In genomic region chr5:34570721-34571379, GRCh38 we compare ENCODE assay signal across 16 cellular contexts.
A peak's percentile ranks its signal among the peaks of the same experiment; 100 is the strongest.
DNase-seq lines count a peak whose midpoint lies in the region; ATAC-seq, FAIRE-seq and TF ChIP-seq lines count a peak whose summit lies in the region.
"Had no signal": no experiment of that assay in that cellular context is flagged by ENCODE, and none has a peak within 500 bp of the region (broad histone marks: within the 10 kb centered on the region; RNA-seq: fewer than 3 reads in every experiment).

No MANE protein-coding gene starts in this region.

- no peaks in the 10 kb centered on the region for H3K36me3 ChIP-seq in GM12878 (ENCODE audit: control insufficient read depth in 2 of 2, insufficient read depth in 2 of 2, low read length in 1 of 2)
- no peaks in the 10 kb centered on the region for H3K36me3 ChIP-seq in hepatocyte (replicated peaks; ENCODE audit: insufficient read depth, low read depth)
- H3K36me3 ChIP-seq: BE2C had no signal

- no peak for TF ChIP-seq CTCF in A549 (IDR thresholded peaks at IDR 0.05)
- no peak for TF ChIP-seq CTCF in GM12878 (IDR thresholded peaks at IDR 0.05 in 2 of 3, conservative IDR thresholded peaks at IDR 0.05 in 1 of 3; ENCODE audit: control insufficient read depth in 2 of 3, extremely low read depth in 1 of 3, insufficient read depth in 1 of 3, low read depth in 3 of 3, low read length in 3 of 3)
- no peak for TF ChIP-seq CTCF in hepatocyte (IDR thresholded peaks at IDR 0.05; ENCODE audit: poor library complexity)
- TF ChIP-seq CTCF in CD4-positive, alpha-beta T cell (IDR thresholded peaks at IDR 0.05), result no peak

- H3K27ac ChIP-seq in A549 (peak overlapping the region; percentile 26 to 63; a peak in 5 of 6 replicates), GM12878 (ENCODE audit: control insufficient read depth, insufficient read depth) (no peak overlapping the region), hepatocyte (peak overlapping the region; percentile 52)
- H3K27ac ChIP-seq in CD4-positive, alpha-beta T cell (ENCODE audit: low read depth, low read length), result no peak overlapping the region

- CTCF ChIA-PET in A549 (lab: Yijun Ruan, JAX), result interaction anchor here (0.6 to 1.2 kb wide), 3 partner anchors 10 to 20 kb away, joined by 3 read pairs; no protein-coding TSS in a partner anchor
- CTCF ChIA-PET in GM12878 (lab: Yijun Ruan, JAX), result no interaction called here
- CTCF ChIA-PET in CD4-positive, alpha-beta T cell (lab: Charles Lee), result no interaction called here

- H3K9me3 ChIP-seq in A549 (no peaks in the 10 kb centered on the region), GM12878 (replicated peaks; ENCODE audit: control insufficient read depth, insufficient read depth, low read length) (no peaks in the 10 kb centered on the region), hepatocyte (ENCODE audit: low read depth) (no peaks in the 10 kb centered on the region)
- H3K9me3 ChIP-seq in CD4-positive, alpha-beta T cell (ENCODE audit: control insufficient read depth, low read length), result no peaks in the 10 kb centered on the region
- H3K9me3 ChIP-seq: BE2C had no signal

- H3K9me2 ChIP-seq in hepatocyte (replicated peaks; ENCODE audit: insufficient read depth), result no peaks in the 10 kb centered on the region

- TF ChIP-seq POLR2A in A549 (IDR thresholded peaks at IDR 0.05; ENCODE audit: low read length), result no peak
- no peak for TF ChIP-seq POLR2A in GM12878 (IDR thresholded peaks at IDR 0.05; ENCODE audit: low read depth, low read length)

- intact Hi-C loops in GM12878 (cut with micrococcal nuclease; ENCODE audit: unreplicated experiment), result no loop called here
- intact Hi-C loops in CD4-positive, alpha-beta T cell (cut with DNase I, micrococcal nuclease), result no loop called here

- H3K4me3 Mint-ChIP-seq in CD4-positive, alpha-beta T cell, result no peak overlapping the region
- H3K4me3 Mint-ChIP-seq: activated CD4-positive, alpha-beta memory T cell treated with anti-CD3 and anti-CD28 coated beads for 36 hours; T-helper 1 cell treated with Interleukin-12 subunit alpha and Interleukin-12 subunit beta and Interleukin-4 antibody, amounts not matched to agents 30 μg/mL and 1 μg/mL, for 36 hours had no signal

- TF ChIP-seq RAD21 in A549 (conservative IDR thresholded peaks at IDR 0.05 in 1 of 2, IDR thresholded peaks at IDR 0.05 in 1 of 2) (no peak), GM12878 (IDR thresholded peaks at IDR 0.05; ENCODE audit: insufficient read depth, low read depth, low read length) (no peak)

- H3K9me3 Mint-ChIP-seq in CD4-positive, alpha-beta T cell, result no peaks in the 10 kb centered on the region
- H3K9me3 Mint-ChIP-seq: activated CD4-positive, alpha-beta memory T cell treated with anti-CD3 and anti-CD28 coated beads for 36 hours; T-helper 1 cell treated with Interleukin-12 subunit alpha and Interleukin-12 subunit beta and Interleukin-4 antibody, amounts not matched to agents 30 μg/mL and 1 μg/mL, for 36 hours had no signal

- no peak for FAIRE-seq in A549 (lab: Jason Lieb, UNC)
- FAIRE-seq in GM12878 (lab: Jason Lieb, UNC), result peak; percentile 7
- FAIRE-seq: urothelium cell line had no signal

- no peaks in the 10 kb centered on the region for H3K4me1 Mint-ChIP-seq in CD4-positive, alpha-beta T cell (ENCODE audit: low read depth)

- no peak for TF ChIP-seq EP300 in A549 (IDR thresholded peaks at IDR 0.05)
- TF ChIP-seq EP300 in GM12878 (IDR thresholded peaks at IDR 0.05; ENCODE audit: borderline replicate concordance in 1 of 2, control insufficient read depth in 1 of 2, low read depth in 2 of 2, low read length in 2 of 2), result no peak

- H3K9ac ChIP-seq in GM12878 (ENCODE audit: control insufficient read depth, insufficient read depth, low read length), result no peak overlapping the region

- no peaks in the 10 kb centered on the region for H3K79me2 ChIP-seq in GM12878 (ENCODE audit: control insufficient read depth, insufficient read depth, low read length)
- no peaks in the 10 kb centered on the region for H3K79me2 ChIP-seq in hepatocyte

- H2AFZ ChIP-seq in GM12878 (ENCODE audit: control insufficient read depth, low read depth, low read length), result peak overlapping the region; percentile 20; the same call in 1 of the 2 replicates
- no peak overlapping the region for H2AFZ ChIP-seq in hepatocyte

- peaks cover 13% of the 10 kb centered on the region; the same call in 1 of the 3 replicates for H3K4me1 ChIP-seq in A549
- H3K4me1 ChIP-seq in GM12878 (ENCODE audit: control insufficient read depth, insufficient read depth, low read length), result no peaks in the 10 kb centered on the region
- H3K4me1 ChIP-seq in hepatocyte (ENCODE audit: insufficient read depth), result peaks cover 4% of the 10 kb centered on the region
- H3K4me1 ChIP-seq: BE2C had no signal

- 64% methylated on average over 4 of the region's 4 CpGs for WGBS in A549 (ENCODE audit: missing lambda C conversion rate)
- WGBS in GM12878 (ENCODE audit: insufficient coverage, insufficient replicate concordance, low lambda C conversion rate, missing lambda C conversion rate), result 35% methylated on average over 4 of the region's 4 CpGs
- 66% methylated on average over 4 of the region's 4 CpGs for WGBS in hepatocyte (ENCODE audit: low lambda C conversion rate, missing lambda C conversion rate)

- RAD21 ChIA-PET in GM12878 (lab: Charles Lee; ENCODE audit: unreplicated experiment), result no interaction called here

- no peaks in the 10 kb centered on the region for H3K36me3 Mint-ChIP-seq in CD4-positive, alpha-beta T cell (ENCODE audit: low read depth)
- H3K36me3 Mint-ChIP-seq: activated CD4-positive, alpha-beta memory T cell treated with anti-CD3 and anti-CD28 coated beads for 36 hours had no signal

- in situ Hi-C loops in GM12878 (cut with MboI), result no loop called here

- H4K20me1 ChIP-seq in GM12878 (ENCODE audit: control insufficient read depth, insufficient read depth) (no peaks in the 10 kb centered on the region), hepatocyte (ENCODE audit: insufficient read depth, poor library complexity, severe bottlenecking) (no peaks in the 10 kb centered on the region)

- DNase-seq in A549 (ENCODE audit: low read depth in 1 of 2, low spot score in 1 of 2) (no peak), HCEC 1CT (peak; percentile 70), GM12878 (ENCODE audit: low read depth, low spot score) (no peak), hepatocyte (ENCODE audit: low spot score) (no peak), DMS79 (lab: John Stamatoyannopoulos, UW) (no peak), dermis blood vessel endothelial cell (no peak)
- DNase-seq in CD4-positive, alpha-beta T cell, result no peak
- DNase-seq: activated CD4-positive, alpha-beta memory T cell treated with anti-CD3 and anti-CD28 coated beads for 36 hours; activated naive CD4-positive, alpha-beta T cell; BE2C; cortex of kidney; head of caudate nucleus; nucleus accumbens had no signal

- POLR2A ChIA-PET in A549 (lab: Yijun Ruan, JAX) (no interaction called here), GM12878 (lab: Charles Lee) (no interaction called here)
- POLR2A ChIA-PET in CD4-positive, alpha-beta T cell (lab: Charles Lee), result no interaction called here

- no TSS peak for BruUV-seq in GM12878 (replicated peaks; lab: Mats Ljungman, UMichigan)

- H3K27ac Mint-ChIP-seq in CD4-positive, alpha-beta T cell, result no peak overlapping the region
- H3K27ac Mint-ChIP-seq: activated CD4-positive, alpha-beta memory T cell treated with anti-CD3 and anti-CD28 coated beads for 36 hours; T-helper 1 cell treated with Interleukin-12 subunit alpha and Interleukin-12 subunit beta and Interleukin-4 antibody, amounts not matched to agents 30 μg/mL and 1 μg/mL, for 36 hours had no signal

- no peak overlapping the region for H3K4me3 ChIP-seq in A549
- H3K4me3 ChIP-seq in GM12878, result no peak overlapping the region
- H3K4me3 ChIP-seq in hepatocyte, result no peak overlapping the region

- peaks cover 8% of the 10 kb centered on the region for H3K27me3 Mint-ChIP-seq in CD4-positive, alpha-beta T cell

- no peak for ATAC-seq in A549
- ATAC-seq in GM12878, result no peak
- no peak for ATAC-seq in HG03521 (IDR thresholded peaks at IDR 0.05; ENCODE audit: unreplicated experiment)
- ATAC-seq in CD4-positive, alpha-beta T cell (ENCODE audit: poor library complexity), result no peak

- SMC1A ChIA-PET in GM12878 (lab: Charles Lee; ENCODE audit: uncharacterized antibody, unreplicated experiment), result interaction anchor here (0.8 kb wide), 1 partner anchor 738 kb away, joined by 3 read pairs; no protein-coding TSS in a partner anchor

- H3K27me3 ChIP-seq in GM12878 (replicated peaks in 1 of 2; ENCODE audit: control insufficient read depth in 2 of 2, insufficient read depth in 2 of 2, low read length in 1 of 2), result no peaks in the 10 kb centered on the region
- no peaks in the 10 kb centered on the region for H3K27me3 ChIP-seq in hepatocyte
- no peaks in the 10 kb centered on the region for H3K27me3 ChIP-seq in CD4-positive, alpha-beta T cell (ENCODE audit: control insufficient read depth, insufficient read depth, low read length)

- H3K4me2 ChIP-seq in A549, result no peak overlapping the region; the same call in 2 of the 3 replicates
- no peak overlapping the region for H3K4me2 ChIP-seq in GM12878 (ENCODE audit: control insufficient read depth, insufficient read depth)
- no peak overlapping the region for H3K4me2 ChIP-seq in hepatocyte

TF ChIP-seq in A549, 52 proteins besides CTCF, POLR2A, EP300 and RAD21 (continues in another document):
- TF ChIP-seq ZSCAN20 (CRISPR knock-in tag; IDR thresholded peaks at IDR 0.05), result no peak
- TF ChIP-seq ZC3H11A (IDR thresholded peaks at IDR 0.05), result no peak
- TF ChIP-seq, protein P1, sequence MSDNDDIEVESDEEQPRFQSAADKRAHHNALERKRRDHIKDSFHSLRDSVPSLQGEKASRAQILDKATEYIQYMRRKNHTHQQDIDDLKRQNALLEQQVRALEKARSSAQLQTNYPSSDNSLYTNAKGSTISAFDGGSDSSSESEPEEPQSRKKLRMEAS (IDR thresholded peaks at IDR 0.05), result no peak
- no peak for TF ChIP-seq JUNB (IDR thresholded peaks at IDR 0.05)
- no peak for TF ChIP-seq PHF8 (IDR thresholded peaks at IDR 0.05; ENCODE audit: borderline replicate concordance, low read depth)
- TF ChIP-seq CHD4 (IDR thresholded peaks at IDR 0.05; ENCODE audit: borderline replicate concordance), result no peak

TF ChIP-seq in GM12878, 131 proteins besides CTCF, POLR2A, EP300 and RAD21 (continues in another document):
- TF ChIP-seq ETV6 (conservative IDR thresholded peaks at IDR 0.05 in 1 of 2, IDR thresholded peaks at IDR 0.05 in 1 of 2; ENCODE audit: borderline replicate concordance in 1 of 2, low read depth in 1 of 2) (no peak), PBX3 (IDR thresholded peaks at IDR 0.05; ENCODE audit: insufficient replicate concordance, low read depth, low read length) (no peak), TARDBP (IDR thresholded peaks at IDR 0.05; ENCODE audit: borderline replicate concordance) (no peak), ATF7 (IDR thresholded peaks at IDR 0.05; ENCODE audit: low read depth) (no peak), KDM1A (IDR thresholded peaks at IDR 0.05; ENCODE audit: borderline replicate concordance) (no peak)

Comparison
In these comparisons a context has a peak if more than half of its experiments do, and no peak if none do; other contexts are left out.
1. H3K27ac ChIP-seq: peak in A549 (2 of 2) and hepatocyte (single experiment); none in GM12878 (single experiment) and CD4-positive, alpha-beta T cell (single experiment).